24 cellular contexts compared by ENCODE assay signal in genomic region chr2:54365661-54366060, GRCh38.
"Had no signal": no experiment of that assay in that cellular context is flagged by ENCODE, and none has a peak within 500 bp of the region (broad histone marks: within the 10 kb centered on the region; RNA-seq: fewer than 3 reads in every experiment).

No MANE protein-coding gene starts in this region.

- DNase-seq: colonic mucosa; cortex of kidney; dermis blood vessel endothelial cell; dorsolateral prefrontal cortex; effector CD4-positive, alpha-beta T cell; effector CD8-positive, alpha-beta T cell; effector memory CD4-positive, alpha-beta T cell; effector memory CD8-positive, alpha-beta T cell; endodermal cell; erythroblast; esophagus squamous epithelium; foreskin fibroblast; foreskin keratinocyte; foreskin melanocyte; gastrocnemius medialis; glutamatergic neuron; head of caudate nucleus; heart left ventricle; heart right ventricle had no signal

- H3K9me3 ChIP-seq: colonic mucosa, gastrocnemius medialis had no signal

- H3K27me3 ChIP-seq: colonic mucosa, dorsolateral prefrontal cortex, esophagus muscularis mucosa, esophagus squamous epithelium, foreskin keratinocyte, gastrocnemius medialis, gastroesophageal sphincter, heart left ventricle, heart right ventricle had no signal

- H3K4me3 ChIP-seq: colonic mucosa, coronary artery, dorsolateral prefrontal cortex, esophagus muscularis mucosa, esophagus squamous epithelium, gastrocnemius medialis, gastroesophageal sphincter, heart left ventricle, heart right ventricle had no signal

- H3K4me1 ChIP-seq: colonic mucosa had no signal

- ATAC-seq: effector memory CD8-positive, alpha-beta T cell; esophagus mucosa; foreskin keratinocyte; gastrocnemius medialis; gastroesophageal sphincter; heart left ventricle; heart right ventricle had no signal

- H3K27ac ChIP-seq: colonic mucosa, coronary artery, dorsolateral prefrontal cortex, epithelial cell of prostate, esophagus muscularis mucosa, esophagus squamous epithelium, foreskin keratinocyte, gastrocnemius medialis, gastroesophageal sphincter, heart left ventricle, heart right ventricle had no signal

- H3K36me3 ChIP-seq: colonic mucosa, esophagus muscularis mucosa, esophagus squamous epithelium, gastrocnemius medialis, gastroesophageal sphincter, heart left ventricle, heart right ventricle had no signal
